Comparison of ENCODE assay signal across 8 cellular contexts in genomic region chr10:102612964-102613275, GRCh38.
A peak's percentile ranks its signal among the peaks of the same experiment; 100 is the strongest.
DNase-seq lines count a peak whose midpoint lies in the region; ATAC-seq lines count a peak whose summit lies in the region.

No MANE protein-coding gene starts in this region.

- H3K4me3 ChIP-seq in duodenal mucosa (ENCODE audit: low read depth in 1 of 2, low read length in 2 of 2) = no peak overlapping the region

- no peaks in the 10 kb centered on the region for H3K27me3 ChIP-seq in duodenal mucosa (ENCODE audit: control insufficient read depth in 1 of 2, insufficient read depth in 2 of 2, low read length in 2 of 2)

- peaks cover 29 to 31% of the 10 kb centered on the region in 2 donors for H3K4me1 ChIP-seq in duodenal mucosa (ENCODE audit: control insufficient read depth in 1 of 2, insufficient read depth in 2 of 2, low read length in 2 of 2)

- H3K9me3 ChIP-seq in duodenal mucosa (ENCODE audit: control insufficient read depth in 1 of 2, low read length in 2 of 2) = no peaks in the 10 kb centered on the region

- H3K9ac ChIP-seq in duodenal mucosa (ENCODE audit: low read depth in 1 of 2, low read length in 2 of 2) = no peak overlapping the region

- ATAC-seq in GM19467 (IDR thresholded peaks at IDR 0.05; ENCODE audit: unreplicated experiment) (no peak), GM18873 (IDR thresholded peaks at IDR 0.05; ENCODE audit: low FRiP score, unreplicated experiment) (no peak)

- peak overlapping the region; percentile 46 for H3K27ac ChIP-seq in duodenal mucosa (ENCODE audit: low read depth, low read length)

- peaks cover 0 to 28% of the 10 kb centered on the region in 2 donors for H3K36me3 ChIP-seq in duodenal mucosa (ENCODE audit: control insufficient read depth in 1 of 2, insufficient read depth in 2 of 2, low read length in 2 of 2)

- peak; percentile 48 to 76 (median 63) for DNase-seq in stimulated activated naive CD4-positive, alpha-beta T cell (lab: John Stamatoyannopoulos, UW)
- DNase-seq in stimulated activated naive CD4-positive, alpha-beta T cell treated with Interleukin-2 at 50 U/mL for 16 hours (lab: John Stamatoyannopoulos, UW) = no peak
- peak; percentile 33 for DNase-seq in stimulated activated CD4-positive, alpha-beta T cell treated with anti-CD3 and anti-CD28 coated beads, Interleukin-12 subunit alpha, Interleukin-12 subunit beta, amount 100 ng/mL, for 4 hours
- DNase-seq in NCI-H1436 (lab: John Stamatoyannopoulos, UW) = no peak
- no peak for DNase-seq in MV-4-11 (lab: John Stamatoyannopoulos, UW)

Comparison
In these comparisons a context has a peak if more than half of its experiments do, and no peak if none do; other contexts are left out.
1. DNase-seq: peak in stimulated activated naive CD4-positive, alpha-beta T cell (6 of 6) and stimulated activated CD4-positive, alpha-beta T cell treated with anti-CD3 and anti-CD28 coated beads, Interleukin-12 subunit alpha, Interleukin-12 subunit beta, amount 100 ng/mL, for 4 hours (single experiment); none in stimulated activated naive CD4-positive, alpha-beta T cell treated with Interleukin-2 at 50 U/mL for 16 hours (single experiment), NCI-H1436 (single experiment) and MV-4-11 (single experiment).